ENCODE assay signal across 21 cellular contexts in the genomic region with DNA sequence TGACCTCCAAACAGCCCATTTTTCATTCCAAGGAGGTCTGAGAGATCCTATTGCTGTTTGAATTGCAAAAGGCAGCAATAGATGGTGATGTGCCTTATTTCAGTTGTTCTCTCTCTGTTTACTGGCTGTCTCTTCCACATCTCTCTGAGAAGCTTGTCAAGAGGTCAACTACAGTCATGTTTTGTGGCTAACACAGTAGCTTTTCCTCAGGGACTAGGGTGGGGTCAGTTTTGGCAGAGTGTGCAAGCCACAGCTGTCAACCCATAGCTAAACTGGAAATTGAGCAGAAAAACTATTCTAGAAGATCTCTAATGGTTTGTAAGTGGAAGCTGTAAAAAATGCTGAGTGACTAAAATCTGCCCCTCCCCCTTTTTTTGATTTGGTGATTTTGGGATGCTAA.
A peak's percentile ranks its signal among the peaks of the same experiment; 100 is the strongest.
DNase-seq lines count a peak whose midpoint lies in the region; ATAC-seq, FAIRE-seq and TF ChIP-seq lines count a peak whose summit lies in the region.
"Had no signal": no experiment of that assay in that cellular context is flagged by ENCODE, and none has a peak within 500 bp of the region (broad histone marks: within the 10 kb centered on the region; RNA-seq: fewer than 3 reads in every experiment).

No MANE protein-coding gene starts in this region.

- no peaks in the 10 kb centered on the region for H3K27me3 Mint-ChIP-seq in osteocyte (ENCODE audit: unreplicated experiment)
- H3K27me3 Mint-ChIP-seq: B cell; dendritic cell treated with granulocyte-macrophage colony-stimulating factor and Interleukin-4, amounts not matched to agents 40 ng/mL and 50 ng/mL, for 4 days; naive thymus-derived CD8-positive, alpha-beta T cell had no signal

- in situ Hi-C loops in brain microvascular endothelial cell (cut with HindIII; ENCODE audit: low pct_ligation_motif_present, low sequenced_read_pairs) = no loop called here

- ATAC-seq in HG02763 (IDR thresholded peaks at IDR 0.05; ENCODE audit: unreplicated experiment) = no peak
- ATAC-seq: left lobe of liver; naive thymus-derived CD8-positive, alpha-beta T cell had no signal

- H3K27ac Mint-ChIP-seq in osteocyte (ENCODE audit: unreplicated experiment) = no peak overlapping the region
- H3K27ac Mint-ChIP-seq: B cell; dendritic cell treated with granulocyte-macrophage colony-stimulating factor and Interleukin-4, amounts not matched to agents 40 ng/mL and 50 ng/mL, for 4 days had no signal

- no peaks in the 10 kb centered on the region for H3K9me3 Mint-ChIP-seq in osteocyte (ENCODE audit: unreplicated experiment)

- intact Hi-C loops in left ventricle myocardium inferior (cut with micrococcal nuclease) = no loop called here

- DNase-seq in AG09319 (ENCODE audit: extremely low read depth, low read depth) (peak; percentile 2), H54 (ENCODE audit: insufficient read length, low spot score) (no peak), brain microvascular endothelial cell (peak; percentile 9), left ventricle myocardium inferior (peak; percentile 54), osteocyte (ENCODE audit: extremely low spot score, unreplicated experiment) (no peak), DMS53 treated with DMSO at 0.1 percent for 48 hours (lab: John Stamatoyannopoulos, UW; ENCODE audit: unreplicated experiment) (no peak), HuH-7 (ENCODE audit: low spot score) (no peak)
- DNase-seq: activated T-cell treated with anti-CD3 and anti-CD28 coated beads, Interleukin-2, amount 50 U/mL, for 48 hours; amniotic stem cell; DMS 273 treated with DMSO at 0.1 percent for 48 hours; naive thymus-derived CD8-positive, alpha-beta T cell; NCI-H187 treated with DMSO at 0.1 percent for 48 hours; NCI-H510A; psoas muscle; T1000 had no signal

- H3K4me3 Mint-ChIP-seq in osteocyte (ENCODE audit: unreplicated experiment) = no peak overlapping the region
- H3K4me3 Mint-ChIP-seq: B cell; dendritic cell treated with granulocyte-macrophage colony-stimulating factor and Interleukin-4, amounts not matched to agents 40 ng/mL and 50 ng/mL, for 4 days; naive thymus-derived CD8-positive, alpha-beta T cell had no signal

- H3K4me1 ChIP-seq in left ventricle myocardium inferior = peaks cover 22% of the 10 kb centered on the region
- H3K4me1 ChIP-seq: psoas muscle had no signal

- H3K4me3 ChIP-seq in brain microvascular endothelial cell (ENCODE audit: low read depth, low read length) = no peak overlapping the region
- H3K4me3 ChIP-seq in left ventricle myocardium inferior = no peak overlapping the region
- H3K4me3 ChIP-seq: psoas muscle, suprapubic skin had no signal

- TF ChIP-seq CTCF in AG09319 (IDR thresholded peaks at IDR 0.05; ENCODE audit: low read depth, low read length) (no peak), brain microvascular endothelial cell (IDR thresholded peaks at IDR 0.05; ENCODE audit: low read depth, low read length, missing control alignments) (no peak), left ventricle myocardium inferior (IDR thresholded peaks at IDR 0.05; ENCODE audit: borderline replicate concordance) (no peak), osteocyte (IDR thresholded peaks at IDR 0.05) (no peak)

- H3K27me3 ChIP-seq in brain microvascular endothelial cell (replicated peaks) = no peaks in the 10 kb centered on the region
- H3K27me3 ChIP-seq in left ventricle myocardium inferior (ENCODE audit: low read depth) = no peaks in the 10 kb centered on the region
- H3K27me3 ChIP-seq: suprapubic skin had no signal

- H3K4me1 Mint-ChIP-seq in osteocyte (ENCODE audit: unreplicated experiment) = peaks cover 18% of the 10 kb centered on the region

- no peak for TF ChIP-seq POLR2A in H54 (IDR thresholded peaks at IDR 0.05; ENCODE audit: low read depth, low read length)

- peaks cover 38% of the 10 kb centered on the region for H3K36me3 Mint-ChIP-seq in osteocyte (ENCODE audit: unreplicated experiment)

- H3K27ac ChIP-seq in brain microvascular endothelial cell = no peak overlapping the region
- H3K27ac ChIP-seq in left ventricle myocardium inferior (replicated peaks) = peak overlapping the region; percentile 58
- H3K27ac ChIP-seq: epithelial cell of prostate, psoas muscle, suprapubic skin had no signal

- H3K9me3 ChIP-seq in left ventricle myocardium inferior (replicated peaks) = no peaks in the 10 kb centered on the region
- H3K9me3 ChIP-seq: psoas muscle, suprapubic skin had no signal

- peak; percentile 50 for FAIRE-seq in H54 (lab: Jason Lieb, UNC)

- H3K36me3 ChIP-seq in brain microvascular endothelial cell (replicated peaks) (no peaks in the 10 kb centered on the region), left ventricle myocardium inferior (peaks cover 36% of the 10 kb centered on the region)

Comparison
In these comparisons a context has a peak if more than half of its experiments do, and no peak if none do; other contexts are left out.
1. DNase-seq: peak in AG09319 (single experiment), brain microvascular endothelial cell (single experiment) and left ventricle myocardium inferior (single experiment); none in H54 (single experiment), osteocyte (single experiment), DMS53 treated with DMSO at 0.1 percent for 48 hours (single experiment) and HuH-7 (single experiment).